ENCODE assay signal across 1 cellular context in genomic region chr19:29076963-29077362, GRCh38.
TF ChIP-seq lines count a peak whose summit lies in the region.

No MANE protein-coding gene starts in this region.

TF ChIP-seq in HepG2, 621 proteins besides CTCF, POLR2A, EP300 and RAD21 (continued from another document):
- TF ChIP-seq LRRFIP1 (CRISPR knock-in tag; conservative IDR thresholded peaks at IDR 0.05) (no peak), ZNF138 (CRISPR knock-in tag; IDR thresholded peaks at IDR 0.05; ENCODE audit: low read depth) (no peak), NKX3-1 (CRISPR knock-in tag; IDR thresholded peaks at IDR 0.05) (no peak)
